In genomic region chr7:4830176-4830575, GRCh38 we compare ENCODE assay signal across 8 cellular contexts. TPM values are rescaled to one million over a fixed set of nuclear protein-coding genes. Genes with fewer than 3 reads are reported as not detected.
DNase-seq lines count a peak whose midpoint lies in the region; ATAC-seq and TF ChIP-seq lines count a peak whose summit lies in the region.

No MANE protein-coding gene starts in this region.

- no peak overlapping the region for H3K27ac Mint-ChIP-seq in immature natural killer cell

- H3K4me1 Mint-ChIP-seq in immature natural killer cell, result peaks cover 0 to 2% of the 10 kb centered on the region in 2 donors

- no peak overlapping the region for H3K4me3 ChIP-seq in astrocyte of the cerebellum (ENCODE audit: low read depth, low read length)

- H3K9me3 Mint-ChIP-seq in immature natural killer cell, result no peaks in the 10 kb centered on the region

- in situ Hi-C loops in astrocyte of the cerebellum (cut with HindIII; ENCODE audit: low sequenced_read_pairs), result no loop called here

- ATAC-seq in GM21360 (IDR thresholded peaks at IDR 0.05; ENCODE audit: unreplicated experiment), result no peak

- H3K27me3 Mint-ChIP-seq in immature natural killer cell (ENCODE audit: low read depth in 3 of 3), result peaks cover 2 to 4% (median 4%) of the 10 kb centered on the region in 3 donors

- DNase-seq in EH (ENCODE audit: low read depth) (peak; percentile 62), HK-2 (ENCODE audit: unreplicated experiment) (peak; percentile 29), T follicular helper cell (ENCODE audit: low read depth) (peak; percentile 25), astrocyte of the cerebellum (ENCODE audit: low read depth) (peak; percentile 23), immature natural killer cell (peak; percentile 29 to 30 (median 29)), NCI-H446 treated with DMSO at 0.1 percent for 48 hours (lab: John Stamatoyannopoulos, UW) (no peak)
- peak; percentile 44 for DNase-seq in stimulated activated CD4-positive, alpha-beta T cell treated with anti-CD3 and anti-CD28 coated beads, Interleukin-2, amount 100 ng/mL, for 4 hours (ENCODE audit: low read depth)

- TF ChIP-seq CTCF in astrocyte of the cerebellum (IDR thresholded peaks at IDR 0.05; ENCODE audit: low read depth, low read length, missing control alignments), result peak; percentile 91

- H3K36me3 Mint-ChIP-seq in immature natural killer cell, result no peaks in the 10 kb centered on the region

- no peak overlapping the region for H3K4me3 Mint-ChIP-seq in immature natural killer cell

RNA-seq across cellular contexts. Expression of gene PAPOLB, which starts 31.7 kb away (rescaled TPM):
- polyA plus RNA-seq in immature natural killer cell, result under 1 TPM in 1 of 3 donors, not detected in 2; 0.21 TPM

RNA-seq across cellular contexts. Expression of gene RADIL, which starts 53.3 kb away (rescaled TPM):
- not detected for polyA plus RNA-seq in immature natural killer cell

RNA-seq across cellular contexts. Expression of gene AP5Z1, which starts 54.8 kb away (rescaled TPM):
- 10 to 100 TPM; 36.7 to 64.2 (median 50.6) TPM for polyA plus RNA-seq in immature natural killer cell
